16 cellular contexts compared by ENCODE assay signal in genomic region chr3:50130436-50130835, GRCh38.
"Had no signal": no experiment of that assay in that cellular context is flagged by ENCODE, and none has a peak within 500 bp of the region (broad histone marks: within the 10 kb centered on the region; RNA-seq: fewer than 3 reads in every experiment).

No MANE protein-coding gene starts in this region.

- H3K27ac ChIP-seq: epithelial cell of prostate, esophagus muscularis mucosa, gastroesophageal sphincter, left ventricle myocardium inferior, lower lobe of right lung, sigmoid colon, skin epidermis, stomach, thoracic aorta, transverse colon had no signal

- ATAC-seq: gastroesophageal sphincter, lower lobe of right lung, natural killer cell had no signal

- H3K27me3 ChIP-seq: gastroesophageal sphincter, sigmoid colon, stomach, transverse colon had no signal

- H3K36me3 ChIP-seq: esophagus muscularis mucosa, gastroesophageal sphincter, left ventricle myocardium inferior, lower lobe of right lung, sigmoid colon, stomach, thoracic aorta, transverse colon had no signal

- H3K9me3 ChIP-seq: esophagus muscularis mucosa, gastroesophageal sphincter, left ventricle myocardium inferior, lower lobe of right lung, sigmoid colon, stomach, thoracic aorta, transverse colon had no signal

- FAIRE-seq: keratinocyte had no signal

- H3K4me3 ChIP-seq: esophagus muscularis mucosa, gastroesophageal sphincter, left ventricle myocardium inferior, lower lobe of right lung, sigmoid colon, skin epidermis, stomach, thoracic aorta, transverse colon had no signal

- DNase-seq: effector memory CD4-positive, alpha-beta T cell; glutamatergic neuron; left ventricle myocardium inferior; lower lobe of right lung; natural killer cell; sigmoid colon; stimulated activated naive CD4-positive, alpha-beta T cell; stomach; substantia nigra; transverse colon had no signal
